Comparison of ENCODE assay signal across 23 cellular contexts in the genomic region with DNA sequence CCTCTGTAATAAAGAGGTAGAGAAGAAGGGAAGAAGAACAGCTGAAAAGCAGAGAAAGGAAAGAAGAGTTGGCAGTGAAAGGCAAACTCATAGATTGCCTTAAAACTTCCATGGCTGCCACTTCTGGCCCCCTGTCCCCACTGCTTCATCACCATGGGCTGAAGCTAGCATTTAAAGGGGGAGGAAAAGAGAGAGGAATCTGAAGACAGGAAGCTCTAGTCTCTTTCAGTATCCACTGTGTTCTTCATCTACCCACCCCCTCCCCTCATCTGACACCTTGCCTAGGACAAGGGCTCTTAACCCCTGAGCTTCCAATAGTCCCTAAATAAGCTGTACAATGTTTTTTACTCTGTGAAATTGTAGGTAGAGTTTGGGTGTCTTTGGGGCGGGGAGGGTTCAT.
"Had no signal": no experiment of that assay in that cellular context is flagged by ENCODE, and none has a peak within 500 bp of the region (broad histone marks: within the 10 kb centered on the region; RNA-seq: fewer than 3 reads in every experiment).

No MANE protein-coding gene starts in this region.

- H3K9me3 ChIP-seq: testis, vagina had no signal

- H3K27ac Mint-ChIP-seq: activated CD4-positive, alpha-beta memory T cell treated with anti-CD3 and anti-CD28 coated beads for 36 hours; activated naive CD8-positive, alpha-beta T cell treated with anti-CD3 and anti-CD28 coated beads, Interleukin-2, amount 50 U/mL, for 24 hours; activated T-cell treated with anti-CD3 and anti-CD28 coated beads, Interleukin-2, amount 50 U/mL, for 72 hours; natural killer cell treated with Interleukin-12 subunit alpha and Interleukin-12 subunit beta and Interleukin-15 and Interleukin-18, amount 100 ng/mL, for 72 hours; stimulated activated naive B cell treated with anti-CD40 and anti-IgM and Interleukin-4, amounts not matched to agents 10 μg/mL and 1 μg/mL and 100 μg/mL, for 72 hours; T-helper 1 cell treated with Interleukin-12 subunit alpha and Interleukin-12 subunit beta and Interleukin-4 antibody, amounts not matched to agents 30 μg/mL and 1 μg/mL, for 36 hours had no signal

- H3K4me1 Mint-ChIP-seq: activated naive CD8-positive, alpha-beta T cell treated with anti-CD3 and anti-CD28 coated beads, Interleukin-2, amount 50 U/mL, for 24 hours had no signal

- H3K4me1 ChIP-seq: testis, vagina had no signal

- H3K4me3 ChIP-seq: cardiac muscle cell, smooth muscle cell, testis, vagina had no signal

- FAIRE-seq: endometrium had no signal

- H3K36me3 Mint-ChIP-seq: activated CD4-positive, alpha-beta memory T cell treated with anti-CD3 and anti-CD28 coated beads for 36 hours; natural killer cell treated with Interleukin-12 subunit alpha and Interleukin-12 subunit beta and Interleukin-15 and Interleukin-18, amount 100 ng/mL, for 72 hours had no signal

- DNase-seq: activated CD4-positive, alpha-beta memory T cell treated with anti-CD3 and anti-CD28 coated beads for 36 hours; activated CD4-positive, alpha-beta T cell treated with anti-CD3 and anti-CD28 coated beads for 48 hours; activated effector memory CD4-positive, alpha-beta T cell treated with Interleukin-2 at 50 U/mL for 16 hours; activated naive CD4-positive, alpha-beta T cell treated with anti-CD3 and anti-CD28 coated beads, Interleukin-2, amount 50 U/mL, for 16 hours; activated naive CD8-positive, alpha-beta T cell treated with anti-CD3 and anti-CD28 coated beads, Interleukin-2, amount 50 U/mL, for 24 hours; activated T-cell treated with anti-CD3 and anti-CD28 coated beads, Interleukin-2, amount 50 U/mL, for 72 hours; cortex of kidney; foreskin fibroblast; left ventricle myocardium superior; mammary epithelial cell; nucleus accumbens; stimulated activated CD4-positive, alpha-beta T cell treated with anti-CD3 and anti-CD28 coated beads, Interleukin-15, amount 100 ng/mL, for 24 hours; stimulated activated naive B cell treated with anti-CD40 and anti-IgM and Interleukin-4, amounts not matched to agents 10 μg/mL and 1 μg/mL and 100 μg/mL, for 72 hours; T1000; testis; trophoblast cell had no signal

- ATAC-seq: activated naive CD8-positive, alpha-beta T cell treated with anti-CD3 and anti-CD28 coated beads, Interleukin-2, amount 50 U/mL, for 24 hours; activated T-cell treated with anti-CD3 and anti-CD28 coated beads, Interleukin-2, amount 50 U/mL, for 72 hours; left ventricle myocardium superior; natural killer cell treated with Interleukin-12 subunit alpha and Interleukin-12 subunit beta and Interleukin-15 and Interleukin-18, amount 100 ng/mL, for 72 hours; sciatic nerve; stimulated activated naive B cell treated with anti-CD40 and anti-IgM and Interleukin-4, amounts not matched to agents 10 μg/mL and 1 μg/mL and 100 μg/mL, for 72 hours had no signal

- H3K9me3 Mint-ChIP-seq: activated CD4-positive, alpha-beta memory T cell treated with anti-CD3 and anti-CD28 coated beads for 36 hours; activated naive CD8-positive, alpha-beta T cell treated with anti-CD3 and anti-CD28 coated beads, Interleukin-2, amount 50 U/mL, for 24 hours; activated T-cell treated with anti-CD3 and anti-CD28 coated beads, Interleukin-2, amount 50 U/mL, for 72 hours; natural killer cell treated with Interleukin-12 subunit alpha and Interleukin-12 subunit beta and Interleukin-15 and Interleukin-18, amount 100 ng/mL, for 72 hours; stimulated activated naive B cell treated with anti-CD40 and anti-IgM and Interleukin-4, amounts not matched to agents 10 μg/mL and 1 μg/mL and 100 μg/mL, for 72 hours; T-helper 1 cell treated with Interleukin-12 subunit alpha and Interleukin-12 subunit beta and Interleukin-4 antibody, amounts not matched to agents 30 μg/mL and 1 μg/mL, for 36 hours had no signal

- H3K4me3 Mint-ChIP-seq: activated CD4-positive, alpha-beta memory T cell treated with anti-CD3 and anti-CD28 coated beads for 36 hours; activated naive CD8-positive, alpha-beta T cell treated with anti-CD3 and anti-CD28 coated beads, Interleukin-2, amount 50 U/mL, for 24 hours; activated T-cell treated with anti-CD3 and anti-CD28 coated beads, Interleukin-2, amount 50 U/mL, for 72 hours; natural killer cell treated with Interleukin-12 subunit alpha and Interleukin-12 subunit beta and Interleukin-15 and Interleukin-18, amount 100 ng/mL, for 72 hours; stimulated activated naive B cell treated with anti-CD40 and anti-IgM and Interleukin-4, amounts not matched to agents 10 μg/mL and 1 μg/mL and 100 μg/mL, for 72 hours; T-helper 1 cell treated with Interleukin-12 subunit alpha and Interleukin-12 subunit beta and Interleukin-4 antibody, amounts not matched to agents 30 μg/mL and 1 μg/mL, for 36 hours had no signal

- H3K4me2 ChIP-seq: smooth muscle cell had no signal

- H3K27ac ChIP-seq: cardiac muscle cell, testis, vagina had no signal

- H3K27me3 ChIP-seq: cardiac muscle cell, testis, vagina had no signal

- H3K36me3 ChIP-seq: cardiac muscle cell, vagina had no signal

- H3K27me3 Mint-ChIP-seq: activated CD4-positive, alpha-beta memory T cell treated with anti-CD3 and anti-CD28 coated beads for 36 hours; activated naive CD8-positive, alpha-beta T cell treated with anti-CD3 and anti-CD28 coated beads, Interleukin-2, amount 50 U/mL, for 24 hours; natural killer cell treated with Interleukin-12 subunit alpha and Interleukin-12 subunit beta and Interleukin-15 and Interleukin-18, amount 100 ng/mL, for 72 hours; stimulated activated naive B cell treated with anti-CD40 and anti-IgM and Interleukin-4, amounts not matched to agents 10 μg/mL and 1 μg/mL and 100 μg/mL, for 72 hours had no signal
